2 cellular contexts compared by ENCODE assay signal in genomic region chr19:13529721-13530120, GRCh38. TPM values are rescaled to one million over a fixed set of nuclear protein-coding genes. Genes with fewer than 3 reads are reported as not detected.
"Had no signal": no experiment of that assay in that cellular context is flagged by ENCODE, and none has a peak within 500 bp of the region (broad histone marks: within the 10 kb centered on the region; RNA-seq: fewer than 3 reads in every experiment).

No MANE protein-coding gene starts in this region.

RNA-seq across cellular contexts. Expression of gene CACNA1A, which starts 23.4 kb away (rescaled TPM):
- total RNA-seq: SJSA1, SK-MEL-5 had no signal
